Comparison of ENCODE assay signal across 10 cellular contexts in genomic region chr21:42466700-42467612, GRCh38. TPM values are rescaled to one million over a fixed set of nuclear protein-coding genes. Genes with fewer than 3 reads are reported as not detected.
A peak's percentile ranks its signal among the peaks of the same experiment; 100 is the strongest.
DNase-seq lines count a peak whose midpoint lies in the region; ATAC-seq, FAIRE-seq and TF ChIP-seq lines count a peak whose summit lies in the region.
"Had no signal": no experiment of that assay in that cellular context is flagged by ENCODE, and none has a peak within 500 bp of the region (broad histone marks: within the 10 kb centered on the region; RNA-seq: fewer than 3 reads in every experiment).

No MANE protein-coding gene starts in this region.

- H3K27me3 Mint-ChIP-seq in activated CD8-positive, alpha-beta T cell treated with anti-CD3 and anti-CD28 coated beads for 36 hours: no peaks in the 10 kb centered on the region

- H3K4me1 Mint-ChIP-seq in activated CD8-positive, alpha-beta T cell treated with anti-CD3 and anti-CD28 coated beads for 36 hours (ENCODE audit: low read depth): peaks cover 45% of the 10 kb centered on the region

- POLR2A ChIA-PET in activated CD8-positive, alpha-beta T cell treated with anti-CD3 and anti-CD28 coated beads for 36 hours (lab: Charles Lee): no interaction called here

- H3K27ac ChIP-seq in kidney (ENCODE audit: low read depth in 2 of 2, low read length in 2 of 2): no peak overlapping the region
- no peak overlapping the region for H3K27ac ChIP-seq in coronary artery

- TF ChIP-seq CTCF in LNCAP (IDR thresholded peaks at IDR 0.05) (peak; percentile 40; the same call in 1 of the 2 replicates), kidney (IDR thresholded peaks at IDR 0.05; ENCODE audit: borderline replicate concordance, extremely low read depth, insufficient read depth) (no peak), coronary artery (IDR thresholded peaks at IDR 0.05) (no peak)
- TF ChIP-seq CTCF in activated CD8-positive, alpha-beta T cell treated with anti-CD3 and anti-CD28 coated beads for 36 hours (IDR thresholded peaks at IDR 0.05): no peak

- H3K9me3 ChIP-seq in kidney (ENCODE audit: control insufficient read depth in 1 of 2, low read length in 2 of 2): no peaks in the 10 kb centered on the region

- CTCF ChIA-PET in activated CD8-positive, alpha-beta T cell treated with anti-CD3 and anti-CD28 coated beads for 36 hours (lab: Charles Lee): interaction anchor here (0.6 to 4.2 kb wide), 16 partner anchors 11 to 303 kb away, joined by 3 to 22 read pairs (median 4); partner anchors contain the start of gene RSPH1

- ATAC-seq in activated CD8-positive, alpha-beta T cell treated with anti-CD3 and anti-CD28 coated beads for 36 hours: no peak
- ATAC-seq in GM18519 (IDR thresholded peaks at IDR 0.05; ENCODE audit: low FRiP score, unreplicated experiment) (no peak), HG03196 (IDR thresholded peaks at IDR 0.05; ENCODE audit: unreplicated experiment) (no peak)

- H3K4me3 Mint-ChIP-seq in activated CD8-positive, alpha-beta T cell treated with anti-CD3 and anti-CD28 coated beads for 36 hours: no peak overlapping the region

- H3K27ac Mint-ChIP-seq in activated CD8-positive, alpha-beta T cell treated with anti-CD3 and anti-CD28 coated beads for 36 hours: no peak overlapping the region

- no peaks in the 10 kb centered on the region for H3K36me3 ChIP-seq in kidney (ENCODE audit: control insufficient read depth in 1 of 2, insufficient read depth in 2 of 2, low read length in 2 of 2)

- H3K9me3 Mint-ChIP-seq in activated CD8-positive, alpha-beta T cell treated with anti-CD3 and anti-CD28 coated beads for 36 hours: no peaks in the 10 kb centered on the region

- H3K36me3 Mint-ChIP-seq in activated CD8-positive, alpha-beta T cell treated with anti-CD3 and anti-CD28 coated beads for 36 hours (ENCODE audit: low read depth): no peaks in the 10 kb centered on the region

- no peak for FAIRE-seq in kidney (lab: Jason Lieb, UNC)
- FAIRE-seq: A204.1, TTC549 had no signal

- DNase-seq in DMS53 (lab: John Stamatoyannopoulos, UW) (peak; percentile 48), DMS53 treated with DMSO at 0.1 percent for 48 hours (lab: John Stamatoyannopoulos, UW; ENCODE audit: unreplicated experiment) (no peak), kidney (peak; percentile 53), coronary artery (ENCODE audit: low spot score) (no peak)
- DNase-seq in activated CD8-positive, alpha-beta T cell treated with anti-CD3 and anti-CD28 coated beads for 36 hours: peak; percentile 51

- no peak overlapping the region for H3K4me3 ChIP-seq in kidney (ENCODE audit: low read length in 2 of 2)
- H3K4me3 ChIP-seq in coronary artery: no peak overlapping the region

- intact Hi-C loops in activated CD8-positive, alpha-beta T cell treated with anti-CD3 and anti-CD28 coated beads for 36 hours (cut with micrococcal nuclease): loop anchor here (5.0 kb wide), 1 partner anchor 60 kb away; no protein-coding TSS in a partner anchor
- intact Hi-C loops in kidney (cut with DNase I): no loop called here

- no peak overlapping the region for H3K9ac ChIP-seq in kidney (ENCODE audit: low read length in 2 of 2)

- peaks cover 14 to 17% of the 10 kb centered on the region in 2 donors for H3K4me1 ChIP-seq in kidney (ENCODE audit: control insufficient read depth in 1 of 2, insufficient read depth in 1 of 2, low read depth in 1 of 2, low read length in 2 of 2)

RNA-seq across cellular contexts. Expression of gene RSPH1, which starts 29.1 kb away (rescaled TPM):
- total RNA-seq in activated CD8-positive, alpha-beta T cell treated with anti-CD3 and anti-CD28 coated beads for 36 hours: not detected
- total RNA-seq in kidney: 12.0 TPM
- polyA plus RNA-seq in kidney (ENCODE audit: insufficient read depth, low read depth, low replicate concordance): 13.0 TPM

RNA-seq across cellular contexts. Expression of gene SLC37A1, which starts 46.7 kb away (rescaled TPM):
- 10 to 100 TPM; 12.8 to 14.9 TPM for total RNA-seq in activated CD8-positive, alpha-beta T cell treated with anti-CD3 and anti-CD28 coated beads for 36 hours
- 21.8 TPM for total RNA-seq in kidney
- 3.4 TPM for polyA plus RNA-seq in kidney (ENCODE audit: insufficient read depth, low read depth, low replicate concordance)

Comparison
In these comparisons a context has a peak if more than half of its experiments do, and no peak if none do; other contexts are left out.
1. DNase-seq: peak in DMS53 (single experiment), activated CD8-positive, alpha-beta T cell treated with anti-CD3 and anti-CD28 coated beads for 36 hours (single experiment) and kidney (single experiment); none in DMS53 treated with DMSO at 0.1 percent for 48 hours (single experiment) and coronary artery (single experiment).
2. RNA of gene RSPH1, which starts 29.1 kb away (total RNA-seq): 12.0 TPM in kidney (single experiment); not detected in activated CD8-positive, alpha-beta T cell treated with anti-CD3 and anti-CD28 coated beads for 36 hours; every median in the first group is over 10 times any median in the second.